Comparison of ENCODE assay signal across 8 cellular contexts in the genomic region with DNA sequence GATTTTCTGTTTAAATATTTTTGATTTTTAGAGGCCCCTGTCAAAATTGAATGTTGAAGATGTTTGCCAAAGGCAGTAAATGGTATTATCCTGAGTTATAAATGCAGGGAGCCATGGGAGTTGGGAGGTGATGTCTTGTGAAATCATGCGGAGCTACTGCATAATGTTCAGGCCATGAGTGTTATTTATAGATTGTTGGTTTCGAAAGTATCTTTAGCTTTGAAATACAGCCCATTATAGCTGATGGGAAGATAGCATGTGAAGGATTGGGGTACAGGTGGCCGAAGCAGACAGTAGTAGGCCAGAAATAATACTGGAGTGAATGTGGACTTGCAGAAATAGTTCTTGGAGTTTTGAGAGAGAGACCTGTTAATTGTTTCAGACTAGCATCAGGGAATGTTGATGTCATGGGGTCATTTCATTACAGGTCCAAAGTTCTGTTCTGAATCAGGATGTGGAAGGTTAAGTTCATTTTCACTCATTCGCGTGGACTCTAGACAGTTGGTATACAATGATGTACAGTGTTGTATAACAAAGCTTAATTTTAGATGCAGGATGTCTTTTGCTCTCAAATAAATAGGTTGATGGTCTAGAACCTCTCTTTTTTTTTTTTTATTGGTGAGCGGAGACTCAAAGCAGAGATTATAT. TPM values are rescaled to one million over a fixed set of nuclear protein-coding genes. Genes with fewer than 3 reads are reported as not detected.
DNase-seq lines count a peak whose midpoint lies in the region; ATAC-seq and TF ChIP-seq lines count a peak whose summit lies in the region.

No MANE protein-coding gene starts in this region.

- no peak for ATAC-seq in T-cell (replicated peaks in 1 of 4)

- H3K4me3 ChIP-seq in retinal pigment epithelial cell (ENCODE audit: low read length) (peak overlapping the region; percentile 1), testis (no peak overlapping the region)

- H3K9me3 ChIP-seq in testis: no peaks in the 10 kb centered on the region

- POLR2A ChIA-PET in T-cell (lab: Charles Lee): interaction anchor here in 1 of 2 donors (0.5 to 1.5 kb wide), 5 partner anchors 14 to 203 kb away, joined by 3 to 14 read pairs (median 5); a partner anchor contains a TSS

- H3K4me3 Mint-ChIP-seq in HFFc6 (no peak overlapping the region; the same call in 1 of the 2 replicates), T-cell (peak overlapping the region; percentile 72 to 97 (median 75))

- TF ChIP-seq POLR2A in testis (IDR thresholded peaks at IDR 0.05): no peak

- intact Hi-C loops in testis (cut with DNase I; ENCODE audit: low total_unique reads): no loop called here

- TF ChIP-seq CTCF in HFFc6 (IDR thresholded peaks at IDR 0.05): no peak
- TF ChIP-seq CTCF in retinal pigment epithelial cell (conservative IDR thresholded peaks at IDR 0.05; ENCODE audit: low read depth, low read length): no peak
- TF ChIP-seq CTCF in testis (IDR thresholded peaks at IDR 0.05): no peak

- CTCF ChIA-PET in T-cell (lab: Charles Lee): interaction anchor here (0.9 to 3.4 kb wide), 12 partner anchors 17 to 186 kb away, joined by 3 to 95 read pairs (median 4); a partner anchor contains a TSS

- H3K27me3 ChIP-seq in testis: no peaks in the 10 kb centered on the region

- no peaks in the 10 kb centered on the region for H3K36me3 ChIP-seq in testis (ENCODE audit: low read depth, missing control alignments)

- H3K27ac ChIP-seq in testis: peak overlapping the region in 1 of 2 donors; percentile 0

- 53 to 72% methylated on average over 6 of the region's 6 CpGs for WGBS in testis, 2 donors

- H3K4me1 Mint-ChIP-seq in HFFc6 (ENCODE audit: low read depth) (peaks cover 47% of the 10 kb centered on the region), T-cell (peaks cover 73 to 78% (median 74%) of the 10 kb centered on the region in 3 donors)

- peaks cover 3% of the 10 kb centered on the region; the same call in 1 of the 2 replicates for H3K27me3 Mint-ChIP-seq in HFFc6 (ENCODE audit: insufficient read depth)
- H3K27me3 Mint-ChIP-seq in T-cell: no peaks in the 10 kb centered on the region

- DNase-seq in HFFc6: no peak
- DNase-seq in T-cell: no peak
- peak; percentile 47 for DNase-seq in fibroblast of peridontal ligament (ENCODE audit: extremely low read depth)
- DNase-seq in retinal pigment epithelial cell (ENCODE audit: low read depth): no peak
- no peak for DNase-seq in testis
- DNase-seq in medulla oblongata (ENCODE audit: extremely low spot score): no peak
- DNase-seq in cortex of kidney (lab: John Stamatoyannopoulos, UW): no peak
- no peak for DNase-seq in midbrain (lab: John Stamatoyannopoulos, UW)

- no peaks in the 10 kb centered on the region for H3K9me3 Mint-ChIP-seq in HFFc6
- H3K9me3 Mint-ChIP-seq in T-cell: no peaks in the 10 kb centered on the region

- peak overlapping the region; percentile 6; the same call in 1 of the 2 replicates for H3K27ac Mint-ChIP-seq in HFFc6
- H3K27ac Mint-ChIP-seq in T-cell: peak overlapping the region; percentile 95 to 98

- H3K36me3 Mint-ChIP-seq in HFFc6 (ENCODE audit: low read depth) (peaks cover 32% of the 10 kb centered on the region), T-cell (peaks cover 25% of the 10 kb centered on the region)

- peaks cover 34% of the 10 kb centered on the region for H3K4me1 ChIP-seq in testis

RNA-seq across cellular contexts. Expression of a gene that starts 3.8 kb away (rescaled TPM):
- total RNA-seq in HFFc6 (2021; fragmentation: NEBNext Ultra II Directional; extraction: Animal tissue kit (Norgen Biotek cat#: 25700)): 100 to 1,000 TPM in 1 of 6 experiments, 10 to 100 TPM in 5; 74.2 to 104 (median 86.5) TPM
- total RNA-seq in T-cell (100 to 1,000 TPM in 4 of 5 donors, 10 to 100 TPM in 1; 99.2 to 109 (median 103) TPM), testis (100 to 1,000 TPM; 233 to 243 TPM)
- 215 TPM for polyA plus RNA-seq in testis (ENCODE audit: insufficient read depth, low read depth, low replicate concordance)

RNA-seq across cellular contexts. Expression of a gene that starts 19.8 kb away (rescaled TPM):
- 1 to 10 TPM; 5.1 to 7.5 (median 5.6) TPM for total RNA-seq in HFFc6 (2021; fragmentation: NEBNext Ultra II Directional; extraction: Animal tissue kit (Norgen Biotek cat#: 25700))
- total RNA-seq in T-cell (10 to 100 TPM; 12.2 to 20.0 (median 18.3) TPM), testis (10 to 100 TPM; 23.8 to 26.1 TPM)
- polyA plus RNA-seq in testis (ENCODE audit: insufficient read depth, low read depth, low replicate concordance): 11.3 TPM
